In the genomic region with DNA sequence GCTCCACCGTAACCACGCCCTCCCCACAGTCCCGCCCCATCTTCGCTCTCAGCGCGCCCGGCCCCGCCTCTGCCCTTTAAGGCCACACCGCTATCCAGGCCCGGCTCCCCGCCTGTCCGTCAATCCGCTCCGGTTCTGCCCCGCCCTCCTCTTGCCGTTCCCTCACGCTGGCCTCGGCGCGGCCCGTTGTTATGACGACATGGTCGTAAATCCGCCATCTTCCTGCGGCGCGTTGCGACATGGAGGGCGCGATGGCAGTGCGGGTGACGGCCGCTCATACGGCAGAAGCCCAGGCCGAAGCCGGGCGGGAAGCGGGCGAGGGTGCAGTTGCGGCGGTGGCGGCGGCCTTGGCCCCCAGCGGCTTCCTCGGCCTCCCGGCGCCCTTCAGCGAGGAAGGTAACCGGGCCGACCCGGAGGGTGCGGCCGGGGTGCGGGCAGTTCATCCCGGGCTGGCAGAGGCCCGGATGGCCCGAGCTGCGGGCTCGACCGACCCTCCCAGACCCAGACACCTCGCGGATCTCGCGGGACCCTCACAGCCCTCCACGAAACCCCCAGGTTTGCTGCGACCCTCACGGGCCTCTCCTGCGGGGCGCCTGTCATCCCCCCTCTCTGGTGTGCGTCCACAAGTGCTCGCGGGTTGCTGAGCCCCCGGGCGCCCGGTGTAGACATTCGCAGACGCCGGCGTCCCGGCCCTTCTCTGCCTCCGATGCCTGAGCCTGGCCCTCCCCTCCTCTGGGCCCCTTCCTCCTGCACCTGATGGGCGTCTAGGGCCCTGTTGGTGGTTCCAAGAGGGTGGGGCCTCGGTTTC, we compare ENCODE assay signal across 8 cellular contexts. TPM values are rescaled to one million over a fixed set of nuclear protein-coding genes. Genes with fewer than 3 reads are reported as not detected.
DNase-seq lines count a peak whose midpoint lies in the region; ATAC-seq and TF ChIP-seq lines count a peak whose summit lies in the region.

A gene with protein sequence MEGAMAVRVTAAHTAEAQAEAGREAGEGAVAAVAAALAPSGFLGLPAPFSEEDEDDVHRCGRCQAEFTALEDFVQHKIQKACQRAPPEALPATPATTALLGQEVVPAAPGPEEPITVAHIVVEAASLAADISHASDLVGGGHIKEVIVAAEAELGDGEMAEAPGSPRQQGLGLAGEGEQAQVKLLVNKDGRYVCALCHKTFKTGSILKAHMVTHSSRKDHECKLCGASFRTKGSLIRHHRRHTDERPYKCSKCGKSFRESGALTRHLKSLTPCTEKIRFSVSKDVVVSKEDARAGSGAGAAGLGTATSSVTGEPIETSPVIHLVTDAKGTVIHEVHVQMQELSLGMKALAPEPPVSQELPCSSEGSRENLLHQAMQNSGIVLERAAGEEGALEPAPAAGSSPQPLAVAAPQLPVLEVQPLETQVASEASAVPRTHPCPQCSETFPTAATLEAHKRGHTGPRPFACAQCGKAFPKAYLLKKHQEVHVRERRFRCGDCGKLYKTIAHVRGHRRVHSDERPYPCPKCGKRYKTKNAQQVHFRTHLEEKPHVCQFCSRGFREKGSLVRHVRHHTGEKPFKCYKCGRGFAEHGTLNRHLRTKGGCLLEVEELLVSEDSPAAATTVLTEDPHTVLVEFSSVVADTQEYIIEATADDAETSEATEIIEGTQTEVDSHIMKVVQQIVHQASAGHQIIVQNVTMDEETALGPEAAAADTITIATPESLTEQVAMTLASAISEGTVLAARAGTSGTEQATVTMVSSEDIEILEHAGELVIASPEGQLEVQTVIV (plus strand): TSS at position 217 of the 808 bp plus-strand sequence. CDS start 23 bp downstream, at position 240.

- ATAC-seq in HG02759 (IDR thresholded peaks at IDR 0.05; ENCODE audit: unreplicated experiment) (peak; percentile 94), Right ventricle myocardium superior (ENCODE audit: poor library complexity) (peak; percentile 99)
- peak; percentile 98 for ATAC-seq in activated naive CD8-positive, alpha-beta T cell treated with anti-CD3 and anti-CD28 coated beads, Interleukin-2, amount 50 U/mL, for 24 hours

- H2AFZ ChIP-seq in parathyroid adenoma: peak within 1 kb of the TSS; percentile 99

- H3K4me1 ChIP-seq in parathyroid adenoma (no peaks in the 10 kb centered on the region), tibial nerve (peaks cover 0 to 34% (median 12%) of the 10 kb centered on the region in 4 donors)

- peak within 1 kb of the TSS; percentile 51 for H3K9ac ChIP-seq in parathyroid adenoma

- TF ChIP-seq CTCF in GM12864 (IDR thresholded peaks at IDR 0.05; ENCODE audit: low read depth, low read length, missing control alignments): no peak
- TF ChIP-seq CTCF in parathyroid adenoma (IDR thresholded peaks at IDR 0.05): peak; percentile 5
- TF ChIP-seq CTCF in tibial nerve (IDR thresholded peaks at IDR 0.05): peak in 1 of 5 experiments; percentile 15

- no peaks in the 10 kb centered on the region for H3K9me3 ChIP-seq in parathyroid adenoma (ENCODE audit: control insufficient read depth, low read length)
- no peaks in the 10 kb centered on the region for H3K9me3 ChIP-seq in tibial nerve

- intact Hi-C loops in Right ventricle myocardium superior (cut with DNase I): no loop called here

- peak within 1 kb of the TSS; percentile 59 for H3K27ac Mint-ChIP-seq in activated naive CD8-positive, alpha-beta T cell treated with anti-CD3 and anti-CD28 coated beads, Interleukin-2, amount 50 U/mL, for 24 hours

- H3K4me2 ChIP-seq in parathyroid adenoma (ENCODE audit: low read length): peak within 1 kb of the TSS; percentile 91

- H3K36me3 ChIP-seq in parathyroid adenoma (ENCODE audit: control insufficient read depth, insufficient read depth, low read length) (no peaks in the 10 kb centered on the region), tibial nerve (peaks cover 0 to 21% (median 3%) of the 10 kb centered on the region in 3 donors)

- H3K4me1 Mint-ChIP-seq in activated naive CD8-positive, alpha-beta T cell treated with anti-CD3 and anti-CD28 coated beads, Interleukin-2, amount 50 U/mL, for 24 hours: peaks cover 18% of the 10 kb centered on the region

- no peaks in the 10 kb centered on the region for H3K9me3 Mint-ChIP-seq in activated naive CD8-positive, alpha-beta T cell treated with anti-CD3 and anti-CD28 coated beads, Interleukin-2, amount 50 U/mL, for 24 hours

- peak; percentile 70 to 82 for TF ChIP-seq POLR2A in tibial nerve (IDR thresholded peaks at IDR 0.05)

- peak within 1 kb of the TSS; percentile 83 for H3K4me3 Mint-ChIP-seq in activated naive CD8-positive, alpha-beta T cell treated with anti-CD3 and anti-CD28 coated beads, Interleukin-2, amount 50 U/mL, for 24 hours

- no peaks in the 10 kb centered on the region for H3K27me3 ChIP-seq in parathyroid adenoma (ENCODE audit: control insufficient read depth, insufficient read depth, low read length)
- H3K27me3 ChIP-seq in tibial nerve: no peaks in the 10 kb centered on the region

- DNase-seq in GM12864 (ENCODE audit: low read depth) (peak; percentile 98), NCI-H1417 (lab: John Stamatoyannopoulos, UW) (peak; percentile 98 to 100 (median 99)), SW480 (ENCODE audit: low spot score) (peak; percentile 99), Right ventricle myocardium superior (peak; percentile 100), tibial nerve (ENCODE audit: low spot score in 2 of 2) (peak; percentile 97 to 98)
- DNase-seq in activated naive CD8-positive, alpha-beta T cell treated with anti-CD3 and anti-CD28 coated beads, Interleukin-2, amount 50 U/mL, for 24 hours: peak; percentile 100

- 0 to 1% methylated on average over 31 to 37 of the region's 83 CpGs for WGBS in tibial nerve, 2 donors

- peaks cover 27% of the 10 kb centered on the region for H3K79me2 ChIP-seq in parathyroid adenoma

- H3K27me3 Mint-ChIP-seq in activated naive CD8-positive, alpha-beta T cell treated with anti-CD3 and anti-CD28 coated beads, Interleukin-2, amount 50 U/mL, for 24 hours: no peaks in the 10 kb centered on the region

- peaks cover 6% of the 10 kb centered on the region for H3K36me3 Mint-ChIP-seq in activated naive CD8-positive, alpha-beta T cell treated with anti-CD3 and anti-CD28 coated beads, Interleukin-2, amount 50 U/mL, for 24 hours (ENCODE audit: low read depth)

- TF ChIP-seq EP300 in tibial nerve (IDR thresholded peaks at IDR 0.05): peak; percentile 86 to 96

- H3K27ac ChIP-seq in parathyroid adenoma: peak within 1 kb of the TSS; percentile 75
- H3K27ac ChIP-seq in tibial nerve: peak within 1 kb of the TSS; percentile 77 to 94 (median 88)

- H3K4me3 ChIP-seq in GM12864 (ENCODE audit: low read depth, low read length) (peak within 1 kb of the TSS; percentile 100), parathyroid adenoma (ENCODE audit: low read depth, low read length) (peak within 1 kb of the TSS; percentile 91), tibial nerve (peak within 1 kb of the TSS; percentile 73 to 98 (median 90))

RNA-seq across cellular contexts. Expression of the gene that starts here (rescaled TPM):
- 13.6 TPM for total RNA-seq in Right ventricle myocardium superior
- 10 to 100 TPM; 30.6 to 60.6 (median 45.2) TPM for total RNA-seq in tibial nerve

Comparison
In these comparisons a context has a peak if more than half of its experiments do, and no peak if none do; other contexts are left out.
1. Peak in every context shown above with its lines: DNase-seq, ATAC-seq, H3K4me3 ChIP-seq and H3K27ac ChIP-seq.